In genomic region chr18:68220458-68220857, GRCh38 we compare ENCODE assay signal across 17 cellular contexts.
DNase-seq lines count a peak whose midpoint lies in the region; ATAC-seq and TF ChIP-seq lines count a peak whose summit lies in the region.
"Had no signal": no experiment of that assay in that cellular context is flagged by ENCODE, and none has a peak within 500 bp of the region (broad histone marks: within the 10 kb centered on the region; RNA-seq: fewer than 3 reads in every experiment).

No MANE protein-coding gene starts in this region.

- no peak overlapping the region for H3K9ac ChIP-seq in mesenchymal stem cell (ENCODE audit: low read length)

- H3K4ac ChIP-seq in mesenchymal stem cell (ENCODE audit: low read depth in 1 of 2, low read length in 2 of 2): no peak overlapping the region

- H3K4me2 ChIP-seq in mesenchymal stem cell (ENCODE audit: low read length, poor library complexity, severe bottlenecking): no peak overlapping the region

- TF ChIP-seq POLR2A in upper lobe of left lung (IDR thresholded peaks at IDR 0.05): no peak

- WGBS in mesenchymal stem cell: 86% methylated on average over 2 of the region's 2 CpGs
- 68 to 72% methylated on average over 2 of the region's 2 CpGs for WGBS in upper lobe of left lung, 2 donors

- no peak overlapping the region for H3K14ac ChIP-seq in mesenchymal stem cell (ENCODE audit: low read length in 2 of 2)

- no peak overlapping the region for H2BK12ac ChIP-seq in mesenchymal stem cell (ENCODE audit: low read length in 2 of 2)

- DNase-seq in DMS53 (lab: John Stamatoyannopoulos, UW) (peak; percentile 16), DMS53 treated with DMSO at 0.1 percent for 48 hours (lab: John Stamatoyannopoulos, UW; ENCODE audit: unreplicated experiment) (no peak), OCI-M1 (lab: John Stamatoyannopoulos, UW) (peak; percentile 54), mesenchymal stem cell (no peak), thoracic aorta (ENCODE audit: low spot score) (no peak), upper lobe of left lung (no peak)
- no peak for DNase-seq in activated naive CD4-positive, alpha-beta T cell treated with anti-CD3 and anti-CD28 coated beads, Interleukin-2, amount 50 U/mL, for 16 hours
- DNase-seq: 8988T; COR-L47; DMS153; H7; NCI-H1105; NCI-H1694 treated with DMSO at 0.1 percent for 48 hours; NK-92 treated with Interleukin-12 subunit alpha and Interleukin-12 subunit beta, amount 100 ng/mL, for 24 hours had no signal

- H2BK120ac ChIP-seq in mesenchymal stem cell (ENCODE audit: low read depth, low read length): no peak overlapping the region

- H3K36me3 ChIP-seq in mesenchymal stem cell (ENCODE audit: control insufficient read depth in 1 of 2, insufficient read depth in 2 of 2, low read depth in 1 of 2, low read length in 2 of 2): no peaks in the 10 kb centered on the region
- H3K36me3 ChIP-seq in thoracic aorta: no peaks in the 10 kb centered on the region
- no peaks in the 10 kb centered on the region for H3K36me3 ChIP-seq in upper lobe of left lung

- H4K91ac ChIP-seq in mesenchymal stem cell (ENCODE audit: low read length): no peak overlapping the region

- H3K4me3 ChIP-seq in mesenchymal stem cell (ENCODE audit: insufficient read depth in 1 of 2, low read depth in 1 of 2, low read length in 2 of 2): no peak overlapping the region
- H3K4me3 ChIP-seq in thoracic aorta: no peak overlapping the region
- no peak overlapping the region for H3K4me3 ChIP-seq in upper lobe of left lung
- H3K4me3 ChIP-seq: K562 had no signal

- H2BK5ac ChIP-seq in mesenchymal stem cell (ENCODE audit: low read depth, low read length, poor library complexity, severe bottlenecking): no peak overlapping the region

- no peak for TF ChIP-seq CTCF in thoracic aorta (IDR thresholded peaks at IDR 0.05)
- TF ChIP-seq CTCF in upper lobe of left lung (IDR thresholded peaks at IDR 0.05): no peak

- H3K9me3 ChIP-seq in mesenchymal stem cell (ENCODE audit: control insufficient read depth, low read length): no peaks in the 10 kb centered on the region
- no peaks in the 10 kb centered on the region for H3K9me3 ChIP-seq in thoracic aorta
- no peaks in the 10 kb centered on the region for H3K9me3 ChIP-seq in upper lobe of left lung

- no peak overlapping the region for H2AK5ac ChIP-seq in mesenchymal stem cell (ENCODE audit: low read length, severe bottlenecking)

- peak overlapping the region in 1 of 2 experiments; percentile 62 for H3K18ac ChIP-seq in mesenchymal stem cell (ENCODE audit: low read depth in 1 of 2, low read length in 2 of 2)

- no peak overlapping the region for H3K23ac ChIP-seq in mesenchymal stem cell (ENCODE audit: low read length in 2 of 2)

- no peak overlapping the region for H2AFZ ChIP-seq in mesenchymal stem cell (ENCODE audit: low read depth, low read length)

- peak overlapping the region; percentile 41 for H4K8ac ChIP-seq in mesenchymal stem cell (ENCODE audit: low read length)

- H3K27ac ChIP-seq in mesenchymal stem cell (ENCODE audit: low read length, poor library complexity, severe bottlenecking): no peak overlapping the region
- H3K27ac ChIP-seq in thoracic aorta: peak overlapping the region; percentile 7 to 53
- peak overlapping the region in 1 of 4 donors; percentile 3 for H3K27ac ChIP-seq in upper lobe of left lung

- H3K27me3 ChIP-seq in mesenchymal stem cell (ENCODE audit: control insufficient read depth in 1 of 2, insufficient read depth in 1 of 2, low read length in 2 of 2): no peaks in the 10 kb centered on the region
- H3K27me3 ChIP-seq in thoracic aorta (replicated peaks; ENCODE audit: insufficient read depth): no peaks in the 10 kb centered on the region
- H3K27me3 ChIP-seq in upper lobe of left lung: no peaks in the 10 kb centered on the region

- no peaks in the 10 kb centered on the region for H3K79me1 ChIP-seq in mesenchymal stem cell (replicated peaks; ENCODE audit: low read length, poor library complexity, severe bottlenecking)

- no peak for TF ChIP-seq EP300 in upper lobe of left lung (IDR thresholded peaks at IDR 0.05)

- H3K4me1 ChIP-seq in mesenchymal stem cell (ENCODE audit: control insufficient read depth, insufficient read depth, low read depth, low read length) (no peaks in the 10 kb centered on the region), thoracic aorta (ENCODE audit: control insufficient read depth in 1 of 2, low read depth in 2 of 2) (no peaks in the 10 kb centered on the region), upper lobe of left lung (peaks cover 0 to 3% (median 0%) of the 10 kb centered on the region in 4 donors)

- H2BK15ac ChIP-seq in mesenchymal stem cell (ENCODE audit: low read depth, poor library complexity, severe bottlenecking): no peak overlapping the region

- no peak for ATAC-seq in thoracic aorta (ENCODE audit: insufficient number of reproducible peaks, low FRiP score, low read depth)
- ATAC-seq in upper lobe of left lung (ENCODE audit: low FRiP score in 2 of 2): no peak
- ATAC-seq in GM18909 (IDR thresholded peaks at IDR 0.05; ENCODE audit: poor library complexity, unreplicated experiment): no peak
- ATAC-seq: K562, Right ventricle myocardium inferior had no signal

Comparison
In these comparisons a context has a peak if more than half of its experiments do, and no peak if none do; other contexts are left out.
1. DNase-seq: peak in DMS53 (single experiment) and OCI-M1 (single experiment); none in DMS53 treated with DMSO at 0.1 percent for 48 hours (single experiment), mesenchymal stem cell (single experiment), thoracic aorta (single experiment), upper lobe of left lung (0 of 2) and activated naive CD4-positive, alpha-beta T cell treated with anti-CD3 and anti-CD28 coated beads, Interleukin-2, amount 50 U/mL, for 16 hours (single experiment).